In the genomic region with DNA sequence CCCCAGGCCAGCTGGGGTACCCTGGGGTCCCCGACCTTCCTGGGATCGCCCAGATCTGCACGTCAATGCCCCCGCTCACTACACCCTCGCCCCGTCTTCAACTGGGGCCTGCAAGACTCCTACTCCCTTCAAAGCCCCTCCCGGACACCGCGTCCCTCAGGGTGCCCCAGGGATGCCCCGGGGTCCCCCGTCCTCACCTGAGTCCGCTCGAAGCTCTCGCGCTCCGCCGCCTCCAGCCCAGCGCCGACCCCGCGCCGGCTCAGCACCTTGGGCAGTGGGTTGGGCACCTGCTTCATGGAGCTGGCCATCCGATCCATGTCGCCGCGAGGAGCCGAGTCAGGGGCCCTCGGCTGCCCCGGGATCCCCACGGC, we compare ENCODE assay signal across 1 cellular context.
TF ChIP-seq lines count a peak whose summit lies in the region.

A gene (minus strand): TSS at position 338 of the 371 bp plus-strand sequence. CDS start 21 bp downstream, at position 317.

TF ChIP-seq in HepG2, 621 proteins besides CTCF, POLR2A, EP300 and RAD21 (continued from another document and continues in another):
- TF ChIP-seq, protein P1, sequence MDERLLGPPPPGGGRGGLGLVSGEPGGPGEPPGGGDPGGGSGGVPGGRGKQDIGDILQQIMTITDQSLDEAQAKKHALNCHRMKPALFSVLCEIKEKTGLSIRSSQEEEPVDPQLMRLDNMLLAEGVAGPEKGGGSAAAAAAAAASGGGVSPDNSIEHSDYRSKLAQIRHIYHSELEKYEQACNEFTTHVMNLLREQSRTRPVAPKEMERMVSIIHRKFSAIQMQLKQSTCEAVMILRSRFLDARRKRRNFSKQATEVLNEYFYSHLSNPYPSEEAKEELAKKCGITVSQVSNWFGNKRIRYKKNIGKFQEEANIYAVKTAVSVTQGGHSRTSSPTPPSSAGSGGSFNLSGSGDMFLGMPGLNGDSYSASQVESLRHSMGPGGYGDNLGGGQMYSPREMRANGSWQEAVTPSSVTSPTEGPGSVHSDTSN (CRISPR knock-in tag; IDR thresholded peaks at IDR 0.05): no peak
- no peak for TF ChIP-seq PAF1 (CRISPR knock-in tag; IDR thresholded peaks at IDR 0.05)
- no peak for TF ChIP-seq ZNF329 (CRISPR knock-in tag; IDR thresholded peaks at IDR 0.05; ENCODE audit: low read depth)
- TF ChIP-seq PHB2 (IDR thresholded peaks at IDR 0.05; ENCODE audit: partially characterized antibody): no peak
- no peak for TF ChIP-seq ZNF790 (CRISPR knock-in tag; IDR thresholded peaks at IDR 0.05; ENCODE audit: borderline replicate concordance)
- no peak for TF ChIP-seq NR1H2 (CRISPR knock-in tag; IDR thresholded peaks at IDR 0.05; ENCODE audit: borderline replicate concordance, low read depth)
- TF ChIP-seq, protein P2, sequence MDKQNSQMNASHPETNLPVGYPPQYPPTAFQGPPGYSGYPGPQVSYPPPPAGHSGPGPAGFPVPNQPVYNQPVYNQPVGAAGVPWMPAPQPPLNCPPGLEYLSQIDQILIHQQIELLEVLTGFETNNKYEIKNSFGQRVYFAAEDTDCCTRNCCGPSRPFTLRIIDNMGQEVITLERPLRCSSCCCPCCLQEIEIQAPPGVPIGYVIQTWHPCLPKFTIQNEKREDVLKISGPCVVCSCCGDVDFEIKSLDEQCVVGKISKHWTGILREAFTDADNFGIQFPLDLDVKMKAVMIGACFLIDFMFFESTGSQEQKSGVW (CRISPR knock-in tag; IDR thresholded peaks at IDR 0.05; ENCODE audit: borderline replicate concordance): no peak
- TF ChIP-seq, protein P3, sequence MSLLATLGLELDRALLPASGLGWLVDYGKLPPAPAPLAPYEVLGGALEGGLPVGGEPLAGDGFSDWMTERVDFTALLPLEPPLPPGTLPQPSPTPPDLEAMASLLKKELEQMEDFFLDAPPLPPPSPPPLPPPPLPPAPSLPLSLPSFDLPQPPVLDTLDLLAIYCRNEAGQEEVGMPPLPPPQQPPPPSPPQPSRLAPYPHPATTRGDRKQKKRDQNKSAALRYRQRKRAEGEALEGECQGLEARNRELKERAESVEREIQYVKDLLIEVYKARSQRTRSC (CRISPR knock-in tag; IDR thresholded peaks at IDR 0.05; ENCODE audit: low read depth): no peak
- TF ChIP-seq, protein P4, sequence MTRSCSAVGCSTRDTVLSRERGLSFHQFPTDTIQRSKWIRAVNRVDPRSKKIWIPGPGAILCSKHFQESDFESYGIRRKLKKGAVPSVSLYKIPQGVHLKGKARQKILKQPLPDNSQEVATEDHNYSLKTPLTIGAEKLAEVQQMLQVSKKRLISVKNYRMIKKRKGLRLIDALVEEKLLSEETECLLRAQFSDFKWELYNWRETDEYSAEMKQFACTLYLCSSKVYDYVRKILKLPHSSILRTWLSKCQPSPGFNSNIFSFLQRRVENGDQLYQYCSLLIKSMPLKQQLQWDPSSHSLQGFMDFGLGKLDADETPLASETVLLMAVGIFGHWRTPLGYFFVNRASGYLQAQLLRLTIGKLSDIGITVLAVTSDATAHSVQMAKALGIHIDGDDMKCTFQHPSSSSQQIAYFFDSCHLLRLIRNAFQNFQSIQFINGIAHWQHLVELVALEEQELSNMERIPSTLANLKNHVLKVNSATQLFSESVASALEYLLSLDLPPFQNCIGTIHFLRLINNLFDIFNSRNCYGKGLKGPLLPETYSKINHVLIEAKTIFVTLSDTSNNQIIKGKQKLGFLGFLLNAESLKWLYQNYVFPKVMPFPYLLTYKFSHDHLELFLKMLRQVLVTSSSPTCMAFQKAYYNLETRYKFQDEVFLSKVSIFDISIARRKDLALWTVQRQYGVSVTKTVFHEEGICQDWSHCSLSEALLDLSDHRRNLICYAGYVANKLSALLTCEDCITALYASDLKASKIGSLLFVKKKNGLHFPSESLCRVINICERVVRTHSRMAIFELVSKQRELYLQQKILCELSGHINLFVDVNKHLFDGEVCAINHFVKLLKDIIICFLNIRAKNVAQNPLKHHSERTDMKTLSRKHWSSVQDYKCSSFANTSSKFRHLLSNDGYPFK (CRISPR knock-in tag; IDR thresholded peaks at IDR 0.05; ENCODE audit: borderline replicate concordance): peak; percentile 46; the same call in 1 of the 2 replicates
- TF ChIP-seq, protein P5, sequence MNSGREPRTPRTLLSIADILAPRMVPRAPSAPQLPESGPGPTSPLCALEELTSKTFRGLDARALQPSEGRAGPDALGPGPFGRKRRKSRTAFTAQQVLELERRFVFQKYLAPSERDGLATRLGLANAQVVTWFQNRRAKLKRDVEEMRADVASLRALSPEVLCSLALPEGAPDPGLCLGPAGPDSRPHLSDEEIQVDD (CRISPR knock-in tag; IDR thresholded peaks at IDR 0.05; ENCODE audit: borderline replicate concordance): no peak
- no peak for TF ChIP-seq ISX (CRISPR knock-in tag; conservative IDR thresholded peaks at IDR 0.05)
- TF ChIP-seq CBX2 (IDR thresholded peaks at IDR 0.05; ENCODE audit: low read depth, low read length): no peak
- no peak for TF ChIP-seq CBX2 (CRISPR knock-in tag; IDR thresholded peaks at IDR 0.05; ENCODE audit: low read depth)
- TF ChIP-seq, protein P6, sequence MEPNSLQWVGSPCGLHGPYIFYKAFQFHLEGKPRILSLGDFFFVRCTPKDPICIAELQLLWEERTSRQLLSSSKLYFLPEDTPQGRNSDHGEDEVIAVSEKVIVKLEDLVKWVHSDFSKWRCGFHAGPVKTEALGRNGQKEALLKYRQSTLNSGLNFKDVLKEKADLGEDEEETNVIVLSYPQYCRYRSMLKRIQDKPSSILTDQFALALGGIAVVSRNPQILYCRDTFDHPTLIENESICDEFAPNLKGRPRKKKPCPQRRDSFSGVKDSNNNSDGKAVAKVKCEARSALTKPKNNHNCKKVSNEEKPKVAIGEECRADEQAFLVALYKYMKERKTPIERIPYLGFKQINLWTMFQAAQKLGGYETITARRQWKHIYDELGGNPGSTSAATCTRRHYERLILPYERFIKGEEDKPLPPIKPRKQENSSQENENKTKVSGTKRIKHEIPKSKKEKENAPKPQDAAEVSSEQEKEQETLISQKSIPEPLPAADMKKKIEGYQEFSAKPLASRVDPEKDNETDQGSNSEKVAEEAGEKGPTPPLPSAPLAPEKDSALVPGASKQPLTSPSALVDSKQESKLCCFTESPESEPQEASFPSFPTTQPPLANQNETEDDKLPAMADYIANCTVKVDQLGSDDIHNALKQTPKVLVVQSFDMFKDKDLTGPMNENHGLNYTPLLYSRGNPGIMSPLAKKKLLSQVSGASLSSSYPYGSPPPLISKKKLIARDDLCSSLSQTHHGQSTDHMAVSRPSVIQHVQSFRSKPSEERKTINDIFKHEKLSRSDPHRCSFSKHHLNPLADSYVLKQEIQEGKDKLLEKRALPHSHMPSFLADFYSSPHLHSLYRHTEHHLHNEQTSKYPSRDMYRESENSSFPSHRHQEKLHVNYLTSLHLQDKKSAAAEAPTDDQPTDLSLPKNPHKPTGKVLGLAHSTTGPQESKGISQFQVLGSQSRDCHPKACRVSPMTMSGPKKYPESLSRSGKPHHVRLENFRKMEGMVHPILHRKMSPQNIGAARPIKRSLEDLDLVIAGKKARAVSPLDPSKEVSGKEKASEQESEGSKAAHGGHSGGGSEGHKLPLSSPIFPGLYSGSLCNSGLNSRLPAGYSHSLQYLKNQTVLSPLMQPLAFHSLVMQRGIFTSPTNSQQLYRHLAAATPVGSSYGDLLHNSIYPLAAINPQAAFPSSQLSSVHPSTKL (CRISPR knock-in tag; IDR thresholded peaks at IDR 0.05): peak; percentile 12; the same call in 1 of the 2 replicates
- TF ChIP-seq GATAD1 (CRISPR knock-in tag; IDR thresholded peaks at IDR 0.05): 0 out of 2 replicates have a peak, but pooled peaks have one; percentile 8
- TF ChIP-seq, protein P7, sequence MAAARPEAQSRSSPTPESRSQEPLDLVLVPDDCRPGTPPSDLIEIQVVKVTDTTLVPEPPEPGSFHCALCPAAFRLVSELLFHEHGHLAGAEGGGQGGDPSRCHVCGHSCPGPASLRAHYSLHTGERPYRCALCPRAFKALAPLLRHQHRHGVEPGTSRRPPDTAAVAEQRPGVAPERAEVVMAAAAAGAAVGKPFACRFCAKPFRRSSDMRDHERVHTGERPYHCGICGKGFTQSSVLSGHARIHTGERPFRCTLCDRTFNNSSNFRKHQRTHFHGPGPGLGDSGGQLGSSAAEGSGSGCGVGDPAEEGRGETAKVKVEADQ (CRISPR knock-in tag; IDR thresholded peaks at IDR 0.05; ENCODE audit: borderline replicate concordance): no peak
- TF ChIP-seq ZBTB20 (CRISPR knock-in tag; IDR thresholded peaks at IDR 0.05; ENCODE audit: borderline replicate concordance, low read depth): no peak
- TF ChIP-seq ZNF501 (CRISPR knock-in tag; IDR thresholded peaks at IDR 0.05): peak; percentile 1; the same call in 1 of the 2 replicates
- TF ChIP-seq ZNF317 (CRISPR knock-in tag; IDR thresholded peaks at IDR 0.05): no peak
- no peak for TF ChIP-seq ZNF264 (CRISPR knock-in tag; IDR thresholded peaks at IDR 0.05)
- no peak for TF ChIP-seq ZSCAN20 (CRISPR knock-in tag; IDR thresholded peaks at IDR 0.05; ENCODE audit: borderline replicate concordance)
- 0 out of 3 replicates have a peak, but pooled peaks have one; percentile 42 for TF ChIP-seq MXI1 (IDR thresholded peaks at IDR 0.05; ENCODE audit: borderline replicate concordance, low read depth, low read length)
- no peak for TF ChIP-seq ZFP36L2 (CRISPR knock-in tag; IDR thresholded peaks at IDR 0.05)
- TF ChIP-seq, protein P8, sequence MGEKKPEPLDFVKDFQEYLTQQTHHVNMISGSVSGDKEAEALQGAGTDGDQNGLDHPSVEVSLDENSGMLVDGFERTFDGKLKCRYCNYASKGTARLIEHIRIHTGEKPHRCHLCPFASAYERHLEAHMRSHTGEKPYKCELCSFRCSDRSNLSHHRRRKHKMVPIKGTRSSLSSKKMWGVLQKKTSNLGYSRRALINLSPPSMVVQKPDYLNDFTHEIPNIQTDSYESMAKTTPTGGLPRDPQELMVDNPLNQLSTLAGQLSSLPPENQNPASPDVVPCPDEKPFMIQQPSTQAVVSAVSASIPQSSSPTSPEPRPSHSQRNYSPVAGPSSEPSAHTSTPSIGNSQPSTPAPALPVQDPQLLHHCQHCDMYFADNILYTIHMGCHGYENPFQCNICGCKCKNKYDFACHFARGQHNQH (CRISPR knock-in tag; IDR thresholded peaks at IDR 0.05): no peak; the same call in 1 of the 2 replicates
- no peak for TF ChIP-seq ZNF333 (CRISPR knock-in tag; IDR thresholded peaks at IDR 0.05; ENCODE audit: borderline replicate concordance)
- TF ChIP-seq ZSCAN12 (CRISPR knock-in tag; IDR thresholded peaks at IDR 0.05): no peak
- TF ChIP-seq ZBTB7B (CRISPR knock-in tag; IDR thresholded peaks at IDR 0.05): peak; percentile 30; the same call in 1 of the 2 replicates
- TF ChIP-seq ZNF768 (CRISPR knock-in tag; IDR thresholded peaks at IDR 0.05): 0 out of 2 replicates have a peak, but pooled peaks have one; percentile 29
- no peak for TF ChIP-seq ZNF20 (CRISPR knock-in tag; IDR thresholded peaks at IDR 0.05)
- peak; percentile 41; the same call in 1 of the 2 replicates for TF ChIP-seq TAF1 (CRISPR knock-in tag; IDR thresholded peaks at IDR 0.05)
- peak; percentile 31; the same call in 1 of the 2 replicates for TF ChIP-seq FOSL2 (CRISPR knock-in tag; IDR thresholded peaks at IDR 0.05)
- no peak for TF ChIP-seq ZNF160 (CRISPR knock-in tag; IDR thresholded peaks at IDR 0.05)
- no peak for TF ChIP-seq MAFK (conservative IDR thresholded peaks at IDR 0.05 in 1 of 2, IDR thresholded peaks at IDR 0.05 in 1 of 2; ENCODE audit: low read length in 2 of 2)
- peak; percentile 60; the same call in 1 of the 2 replicates for TF ChIP-seq KDM3A (CRISPR knock-in tag; IDR thresholded peaks at IDR 0.05; ENCODE audit: low read depth)
- no peak for TF ChIP-seq ZNF143 (CRISPR knock-in tag; IDR thresholded peaks at IDR 0.05)
- TF ChIP-seq ZFP37 (CRISPR knock-in tag; IDR thresholded peaks at IDR 0.05; ENCODE audit: borderline replicate concordance): 0 out of 2 replicates have a peak, but pooled peaks have one; percentile 41
- TF ChIP-seq, protein P9, sequence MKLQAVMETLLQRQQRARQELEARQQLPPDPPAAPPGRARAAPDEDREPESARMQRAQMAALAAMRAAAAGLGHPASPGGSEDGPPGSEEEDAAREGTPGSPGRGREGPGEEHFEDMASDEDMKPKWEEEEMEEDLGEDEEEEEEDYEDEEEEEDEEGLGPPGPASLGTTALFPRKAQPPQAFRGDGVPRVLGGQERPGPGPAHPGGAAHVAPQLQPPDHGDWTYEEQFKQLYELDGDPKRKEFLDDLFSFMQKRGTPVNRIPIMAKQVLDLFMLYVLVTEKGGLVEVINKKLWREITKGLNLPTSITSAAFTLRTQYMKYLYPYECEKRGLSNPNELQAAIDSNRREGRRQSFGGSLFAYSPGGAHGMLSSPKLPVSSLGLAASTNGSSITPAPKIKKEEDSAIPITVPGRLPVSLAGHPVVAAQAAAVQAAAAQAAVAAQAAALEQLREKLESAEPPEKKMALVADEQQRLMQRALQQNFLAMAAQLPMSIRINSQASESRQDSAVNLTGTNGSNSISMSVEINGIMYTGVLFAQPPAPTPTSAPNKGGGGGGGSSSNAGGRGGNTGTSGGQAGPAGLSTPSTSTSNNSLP (IDR thresholded peaks at IDR 0.05; ENCODE audit: low read depth, low read length): no peak
- TF ChIP-seq HIVEP1 (CRISPR knock-in tag; IDR thresholded peaks at IDR 0.05): peak; percentile 30; the same call in 1 of the 2 replicates
- peak; percentile 74 for TF ChIP-seq PHF8 (CRISPR knock-in tag; IDR thresholded peaks at IDR 0.05)
- TF ChIP-seq SRY (CRISPR knock-in tag; IDR thresholded peaks at IDR 0.05): no peak
- no peak for TF ChIP-seq ESRRA (CRISPR knock-in tag; IDR thresholded peaks at IDR 0.05; ENCODE audit: low read depth)
- peak; percentile 35; the same call in 1 of the 2 replicates for TF ChIP-seq ZMYM3 (CRISPR knock-in tag; IDR thresholded peaks at IDR 0.05)
- TF ChIP-seq SUZ12 (IDR thresholded peaks at IDR 0.05; ENCODE audit: low read depth, low read length): no peak
- peak; percentile 59; the same call in 1 of the 2 replicates for TF ChIP-seq CBFB (CRISPR knock-in tag; IDR thresholded peaks at IDR 0.05)
- no peak for TF ChIP-seq ZNF292 (CRISPR knock-in tag; IDR thresholded peaks at IDR 0.05; ENCODE audit: borderline replicate concordance, low read depth)
